10 cellular contexts compared by ENCODE assay signal in genomic region chr12:122099280-122099749, GRCh38. TPM values are rescaled to one million over a fixed set of nuclear protein-coding genes. Genes with fewer than 3 reads are reported as not detected.
DNase-seq lines count a peak whose midpoint lies in the region; ATAC-seq and TF ChIP-seq lines count a peak whose summit lies in the region.
"Had no signal": no experiment of that assay in that cellular context is flagged by ENCODE, and none has a peak within 500 bp of the region (broad histone marks: within the 10 kb centered on the region; RNA-seq: fewer than 3 reads in every experiment).

No MANE protein-coding gene starts in this region.

- H3K79me1 ChIP-seq in neuronal stem cell (ENCODE audit: low read depth, low read length), result peaks cover 4% of the 10 kb centered on the region

- H3K4me2 ChIP-seq in Karpas-422 (ENCODE audit: low read depth, low read length, poor library complexity, severe bottlenecking), result peak overlapping the region; percentile 45
- no peak overlapping the region for H3K4me2 ChIP-seq in neuronal stem cell (ENCODE audit: insufficient read depth, low read length, poor library complexity, severe bottlenecking)

- H3K14ac ChIP-seq in neuronal stem cell (ENCODE audit: low read length), result no peak overlapping the region

- WGBS in neuronal stem cell (ENCODE audit: extremely low coverage in 2 of 2, insufficient read length in 2 of 2, insufficient replicate concordance in 1 of 2), 2 donors, result no CpG with 5 or more reads among the region's 6 CpGs

- H3K4me3 ChIP-seq in Karpas-422 (ENCODE audit: low read length), result peak overlapping the region; percentile 2; the same call in 1 of the 2 replicates
- H3K4me3 ChIP-seq in duodenal mucosa (ENCODE audit: low read depth in 1 of 2, low read length in 2 of 2), result no peak overlapping the region
- no peak overlapping the region for H3K4me3 ChIP-seq in neuronal stem cell (ENCODE audit: low read length in 2 of 2)

- H2AFZ ChIP-seq in Karpas-422 (ENCODE audit: low read length) (no peak overlapping the region), neuronal stem cell (ENCODE audit: low read length) (no peak overlapping the region)

- peaks cover 6% of the 10 kb centered on the region; the same call in 1 of the 2 replicates for H4K20me1 ChIP-seq in Karpas-422 (ENCODE audit: insufficient read depth, low read depth, low read length)

- H3K23ac ChIP-seq in neuronal stem cell (ENCODE audit: low read depth, low read length, poor library complexity), result peak overlapping the region; percentile 32

- H3K4me1 ChIP-seq in Karpas-422 (ENCODE audit: low read length) (peaks cover 30% of the 10 kb centered on the region), duodenal mucosa (ENCODE audit: control insufficient read depth in 1 of 2, insufficient read depth in 2 of 2, low read length in 2 of 2) (peaks cover 68 to 77% of the 10 kb centered on the region in 2 donors), neuronal stem cell (ENCODE audit: control insufficient read depth in 2 of 2, insufficient read depth in 1 of 2, low read depth in 1 of 2, low read length in 2 of 2) (peaks cover 4 to 11% of the 10 kb centered on the region in 2 donors)

- H2BK15ac ChIP-seq in neuronal stem cell (ENCODE audit: low read length), result no peak overlapping the region

- ATAC-seq in HG03378 (IDR thresholded peaks at IDR 0.05; ENCODE audit: unreplicated experiment) (no peak), HG02763 (IDR thresholded peaks at IDR 0.05; ENCODE audit: unreplicated experiment) (no peak), left lobe of liver (no peak)

- peak overlapping the region; percentile 93 for H3K27ac ChIP-seq in C4-2B
- peak overlapping the region; percentile 58 for H3K27ac ChIP-seq in Karpas-422 (ENCODE audit: low read length)
- peak overlapping the region; percentile 77 for H3K27ac ChIP-seq in duodenal mucosa (ENCODE audit: low read depth, low read length)
- H3K27ac ChIP-seq in neuronal stem cell (replicated peaks; ENCODE audit: low read length), result no peak overlapping the region

- H2BK12ac ChIP-seq in neuronal stem cell (ENCODE audit: low read length), result no peak overlapping the region

- peaks cover 92% of the 10 kb centered on the region for H3K79me2 ChIP-seq in Karpas-422 (ENCODE audit: low read length)

- no peak overlapping the region for H2AK5ac ChIP-seq in neuronal stem cell (ENCODE audit: low read depth, low read length)

- H2BK5ac ChIP-seq in neuronal stem cell (ENCODE audit: low read length), result no peak overlapping the region

- peak; percentile 42 for DNase-seq in Karpas-422
- DNase-seq in neuronal stem cell (ENCODE audit: low spot score), result no peak
- DNase-seq in activated CD4-positive, CD25-positive, alpha-beta regulatory T cell (lab: John Stamatoyannopoulos, UW), result no peak
- DNase-seq in left lobe of liver (ENCODE audit: low spot score), result no peak
- DNase-seq: cortex of kidney had no signal

- no peak overlapping the region for H4K91ac ChIP-seq in neuronal stem cell (ENCODE audit: low read depth, low read length, poor library complexity)

- TF ChIP-seq CTCF in C4-2B (conservative IDR thresholded peaks at IDR 0.05), result no peak

- H3K36me3 ChIP-seq in Karpas-422 (ENCODE audit: insufficient read depth, low read length) (peaks cover 7% of the 10 kb centered on the region; the same call in 1 of the 2 replicates), duodenal mucosa (ENCODE audit: control insufficient read depth in 1 of 2, insufficient read depth in 2 of 2, low read length in 2 of 2) (no peaks in the 10 kb centered on the region), neuronal stem cell (replicated peaks in 1 of 2; ENCODE audit: control insufficient read depth in 2 of 2, insufficient read depth in 2 of 2, low read length in 2 of 2) (no peaks in the 10 kb centered on the region)
- H3K36me3 ChIP-seq: thoracic aorta had no signal

- no peak overlapping the region for H3K18ac ChIP-seq in neuronal stem cell (ENCODE audit: low read length)

- H3K9me3 ChIP-seq in Karpas-422 (ENCODE audit: low read length), result no peaks in the 10 kb centered on the region
- no peaks in the 10 kb centered on the region for H3K9me3 ChIP-seq in duodenal mucosa (ENCODE audit: control insufficient read depth in 1 of 2, low read length in 2 of 2)
- peaks cover 5 to 6% of the 10 kb centered on the region in 2 donors for H3K9me3 ChIP-seq in neuronal stem cell (replicated peaks in 1 of 2; ENCODE audit: control insufficient read depth in 2 of 2, insufficient read depth in 1 of 2, low read depth in 1 of 2, low read length in 2 of 2)
- H3K9me3 ChIP-seq: thoracic aorta had no signal

- H2BK120ac ChIP-seq in neuronal stem cell (ENCODE audit: low read depth, low read length), result no peak overlapping the region

- H3K9ac ChIP-seq in Karpas-422 (ENCODE audit: low read length) (peak overlapping the region; percentile 34), duodenal mucosa (ENCODE audit: low read depth in 1 of 2, low read length in 2 of 2) (peak overlapping the region; percentile 21 to 38), neuronal stem cell (ENCODE audit: low read depth, low read length, poor library complexity) (no peak overlapping the region)

- no peaks in the 10 kb centered on the region for H3K27me3 ChIP-seq in Karpas-422 (ENCODE audit: low read length)
- no peaks in the 10 kb centered on the region for H3K27me3 ChIP-seq in duodenal mucosa (ENCODE audit: control insufficient read depth in 1 of 2, insufficient read depth in 2 of 2, low read length in 2 of 2)
- H3K27me3 ChIP-seq in neuronal stem cell (ENCODE audit: control insufficient read depth in 3 of 3, insufficient read depth in 3 of 3, low read depth in 1 of 3, low read length in 3 of 3), result peaks cover 0 to 2% (median 0%) of the 10 kb centered on the region in 3 experiments

- H3K4ac ChIP-seq in neuronal stem cell (ENCODE audit: low read length), result no peak overlapping the region

- H4K8ac ChIP-seq in neuronal stem cell (ENCODE audit: low read depth, low read length), result no peak overlapping the region

- no peaks in the 10 kb centered on the region for H3K9me2 ChIP-seq in Karpas-422 (replicated peaks; ENCODE audit: insufficient read depth, low read length)

RNA-seq across cellular contexts. Expression of gene MLXIP, which starts 20.8 kb away (rescaled TPM):
- total RNA-seq in Karpas-422 (2014; rRNA removed; shearing (Covaris generic); ENCODE audit: low replicate concordance), result 13.8 and 14.8 TPM in 2 replicates
- polyA plus RNA-seq in neuronal stem cell (2013, experiment 1 of 2), result 18.3 TPM
- polyA plus RNA-seq in neuronal stem cell (2013, experiment 2 of 2), result 18.1 TPM
- 19.0 TPM for total RNA-seq in left lobe of liver
